In the genomic region with DNA sequence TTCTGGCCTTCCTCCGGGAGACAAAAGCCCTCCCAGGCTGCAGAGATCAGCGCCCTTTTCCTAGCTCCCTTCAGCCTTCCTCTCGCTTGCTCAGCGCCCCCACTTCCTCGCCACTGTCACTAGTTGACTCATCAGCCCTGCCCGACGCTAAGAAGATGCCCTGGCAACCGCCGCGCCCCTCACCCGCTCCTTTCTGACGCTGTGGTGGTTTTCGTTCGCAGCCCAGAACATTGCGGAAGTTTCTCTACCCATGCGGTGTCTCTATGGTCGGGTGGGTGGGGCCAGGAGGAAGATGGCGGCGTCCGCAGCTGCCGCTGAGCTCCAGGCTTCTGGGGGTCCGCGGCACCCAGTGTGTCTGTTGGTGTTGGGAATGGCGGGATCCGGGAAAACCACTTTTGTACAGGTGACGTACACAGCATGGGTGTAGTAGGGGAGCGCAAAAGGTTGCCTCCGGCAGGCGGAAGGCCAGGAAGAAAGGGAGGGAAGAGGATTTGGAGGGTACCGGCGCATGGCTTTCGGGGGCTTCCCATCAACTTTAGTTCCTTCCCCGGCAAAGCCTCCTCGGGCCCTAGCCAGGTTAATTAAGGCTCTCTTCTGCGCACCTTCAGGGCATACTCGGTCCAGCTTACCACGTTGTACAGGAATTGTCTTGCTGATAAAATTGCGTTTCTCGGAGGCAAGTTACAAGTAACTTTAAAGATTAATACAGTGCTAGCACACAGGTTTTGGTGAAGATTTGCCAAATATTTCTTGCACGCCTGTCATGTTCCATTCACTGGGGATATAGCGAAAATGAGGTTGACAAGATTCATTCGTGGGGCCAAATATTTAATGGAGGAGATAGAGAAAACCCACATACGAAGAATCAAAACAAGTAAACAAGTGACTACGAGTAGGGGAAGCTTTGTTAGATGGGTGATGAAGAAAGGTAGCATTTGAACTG, we compare ENCODE assay signal across 1 cellular context.
TF ChIP-seq lines count a peak whose summit lies in the region.

A gene with protein sequence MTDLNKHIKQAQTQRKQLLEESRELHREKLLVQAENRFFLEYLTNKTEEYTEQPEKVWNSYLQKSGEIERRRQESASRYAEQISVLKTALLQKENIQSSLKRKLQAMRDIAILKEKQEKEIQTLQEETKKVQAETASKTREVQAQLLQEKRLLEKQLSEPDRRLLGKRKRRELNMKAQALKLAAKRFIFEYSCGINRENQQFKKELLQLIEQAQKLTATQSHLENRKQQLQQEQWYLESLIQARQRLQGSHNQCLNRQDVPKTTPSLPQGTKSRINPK (minus strand): TSS at position 246 of the 943 bp plus-strand sequence. CDS start 1,213 bp downstream, outside the sequence.
GPN1 (plus strand) TSS at position 284 of the 943 bp plus-strand sequence; CDS start at position 293, 9 bp downstream.

TF ChIP-seq in HepG2, 621 proteins besides CTCF, POLR2A, EP300 and RAD21 (continued from another document and continues in another):
- TF ChIP-seq, protein P1, sequence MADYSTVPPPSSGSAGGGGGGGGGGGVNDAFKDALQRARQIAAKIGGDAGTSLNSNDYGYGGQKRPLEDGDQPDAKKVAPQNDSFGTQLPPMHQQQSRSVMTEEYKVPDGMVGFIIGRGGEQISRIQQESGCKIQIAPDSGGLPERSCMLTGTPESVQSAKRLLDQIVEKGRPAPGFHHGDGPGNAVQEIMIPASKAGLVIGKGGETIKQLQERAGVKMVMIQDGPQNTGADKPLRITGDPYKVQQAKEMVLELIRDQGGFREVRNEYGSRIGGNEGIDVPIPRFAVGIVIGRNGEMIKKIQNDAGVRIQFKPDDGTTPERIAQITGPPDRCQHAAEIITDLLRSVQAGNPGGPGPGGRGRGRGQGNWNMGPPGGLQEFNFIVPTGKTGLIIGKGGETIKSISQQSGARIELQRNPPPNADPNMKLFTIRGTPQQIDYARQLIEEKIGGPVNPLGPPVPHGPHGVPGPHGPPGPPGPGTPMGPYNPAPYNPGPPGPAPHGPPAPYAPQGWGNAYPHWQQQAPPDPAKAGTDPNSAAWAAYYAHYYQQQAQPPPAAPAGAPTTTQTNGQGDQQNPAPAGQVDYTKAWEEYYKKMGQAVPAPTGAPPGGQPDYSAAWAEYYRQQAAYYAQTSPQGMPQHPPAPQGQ (CRISPR knock-in tag; IDR thresholded peaks at IDR 0.05; ENCODE audit: borderline replicate concordance): no peak
- TF ChIP-seq, protein P2, sequence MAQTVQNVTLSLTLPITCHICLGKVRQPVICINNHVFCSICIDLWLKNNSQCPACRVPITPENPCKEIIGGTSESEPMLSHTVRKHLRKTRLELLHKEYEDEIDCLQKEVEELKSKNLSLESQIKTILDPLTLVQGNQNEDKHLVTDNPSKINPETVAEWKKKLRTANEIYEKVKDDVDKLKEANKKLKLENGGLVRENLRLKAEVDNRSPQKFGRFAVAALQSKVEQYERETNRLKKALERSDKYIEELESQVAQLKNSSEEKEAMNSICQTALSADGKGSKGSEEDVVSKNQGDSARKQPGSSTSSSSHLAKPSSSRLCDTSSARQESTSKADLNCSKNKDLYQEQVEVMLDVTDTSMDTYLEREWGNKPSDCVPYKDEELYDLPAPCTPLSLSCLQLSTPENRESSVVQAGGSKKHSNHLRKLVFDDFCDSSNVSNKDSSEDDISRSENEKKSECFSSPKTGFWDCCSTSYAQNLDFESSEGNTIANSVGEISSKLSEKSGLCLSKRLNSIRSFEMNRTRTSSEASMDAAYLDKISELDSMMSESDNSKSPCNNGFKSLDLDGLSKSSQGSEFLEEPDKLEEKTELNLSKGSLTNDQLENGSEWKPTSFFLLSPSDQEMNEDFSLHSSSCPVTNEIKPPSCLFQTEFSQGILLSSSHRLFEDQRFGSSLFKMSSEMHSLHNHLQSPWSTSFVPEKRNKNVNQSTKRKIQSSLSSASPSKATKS (CRISPR knock-in tag; IDR thresholded peaks at IDR 0.05): peak; percentile 83; the same call in 1 of the 2 replicates
- TF ChIP-seq PHF20 (CRISPR knock-in tag; IDR thresholded peaks at IDR 0.05) (peak; percentile 94), ZNF282 (IDR thresholded peaks at IDR 0.05; ENCODE audit: partially characterized antibody) (no peak), GTF2F1 (IDR thresholded peaks at IDR 0.05; ENCODE audit: low read length) (0 out of 2 replicates have a peak, but pooled peaks have one; percentile 44), ZNF629 (CRISPR knock-in tag; conservative IDR thresholded peaks at IDR 0.05) (no peak), JUND (CRISPR knock-in tag; IDR thresholded peaks at IDR 0.05) (peak; percentile 84), SNAPC4 (CRISPR knock-in tag; IDR thresholded peaks at IDR 0.05) (no peak), MTERF4 (CRISPR knock-in tag; IDR thresholded peaks at IDR 0.05) (peak; percentile 98), UBTF (CRISPR knock-in tag; IDR thresholded peaks at IDR 0.05) (peak; percentile 92), YEATS2 (CRISPR knock-in tag; IDR thresholded peaks at IDR 0.05; ENCODE audit: borderline replicate concordance) (peak; percentile 83; the same call in 1 of the 2 replicates), ELF3 (CRISPR knock-in tag; IDR thresholded peaks at IDR 0.05) (peak; percentile 94), RARG (CRISPR knock-in tag; IDR thresholded peaks at IDR 0.05; ENCODE audit: low read depth) (0 out of 2 replicates have a peak, but pooled peaks have one; percentile 50), CBX1 (IDR thresholded peaks at IDR 0.05; ENCODE audit: low read depth) (peak; percentile 84), ZNF121 (CRISPR knock-in tag; IDR thresholded peaks at IDR 0.05) (peak; percentile 37; the same call in 1 of the 2 replicates), ZFAT (CRISPR knock-in tag; conservative IDR thresholded peaks at IDR 0.05) (no peak), HHEX (CRISPR knock-in tag; IDR thresholded peaks at IDR 0.05) (no peak), NFE2L2 (IDR thresholded peaks at IDR 0.05; ENCODE audit: low read length) (no peak), ZNF891 (CRISPR knock-in tag; IDR thresholded peaks at IDR 0.05) (peak; percentile 98), ZNF784 (CRISPR knock-in tag; IDR thresholded peaks at IDR 0.05; ENCODE audit: borderline replicate concordance) (peak; percentile 95), CEBPG (CRISPR knock-in tag; IDR thresholded peaks at IDR 0.05) (peak; percentile 49), RXRB (CRISPR knock-in tag; IDR thresholded peaks at IDR 0.05; ENCODE audit: borderline replicate concordance) (peak; percentile 57), TRAFD1 (CRISPR knock-in tag; IDR thresholded peaks at IDR 0.05; ENCODE audit: borderline replicate concordance) (no peak), GABPB1 (CRISPR knock-in tag; IDR thresholded peaks at IDR 0.05) (peak; percentile 98), GLI4 (CRISPR knock-in tag; IDR thresholded peaks at IDR 0.05; ENCODE audit: borderline replicate concordance) (0 out of 2 replicates have a peak, but pooled peaks have one; percentile 62), ZNF580 (CRISPR knock-in tag; IDR thresholded peaks at IDR 0.05; ENCODE audit: borderline replicate concordance, low read depth) (peak; percentile 93), CHD4 (IDR thresholded peaks at IDR 0.05; ENCODE audit: borderline replicate concordance, low read length) (no peak), REXO4 (CRISPR knock-in tag; IDR thresholded peaks at IDR 0.05; ENCODE audit: borderline replicate concordance) (no peak), HCFC1 (IDR thresholded peaks at IDR 0.05; ENCODE audit: low read depth, low read length) (peak; percentile 43; the same call in 1 of the 2 replicates)
- TF ChIP-seq, protein P3, sequence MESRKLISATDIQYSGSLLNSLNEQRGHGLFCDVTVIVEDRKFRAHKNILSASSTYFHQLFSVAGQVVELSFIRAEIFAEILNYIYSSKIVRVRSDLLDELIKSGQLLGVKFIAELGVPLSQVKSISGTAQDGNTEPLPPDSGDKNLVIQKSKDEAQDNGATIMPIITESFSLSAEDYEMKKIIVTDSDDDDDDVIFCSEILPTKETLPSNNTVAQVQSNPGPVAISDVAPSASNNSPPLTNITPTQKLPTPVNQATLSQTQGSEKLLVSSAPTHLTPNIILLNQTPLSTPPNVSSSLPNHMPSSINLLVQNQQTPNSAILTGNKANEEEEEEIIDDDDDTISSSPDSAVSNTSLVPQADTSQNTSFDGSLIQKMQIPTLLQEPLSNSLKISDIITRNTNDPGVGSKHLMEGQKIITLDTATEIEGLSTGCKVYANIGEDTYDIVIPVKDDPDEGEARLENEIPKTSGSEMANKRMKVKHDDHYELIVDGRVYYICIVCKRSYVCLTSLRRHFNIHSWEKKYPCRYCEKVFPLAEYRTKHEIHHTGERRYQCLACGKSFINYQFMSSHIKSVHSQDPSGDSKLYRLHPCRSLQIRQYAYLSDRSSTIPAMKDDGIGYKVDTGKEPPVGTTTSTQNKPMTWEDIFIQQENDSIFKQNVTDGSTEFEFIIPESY (CRISPR knock-in tag; IDR thresholded peaks at IDR 0.05): no peak
- TF ChIP-seq, protein P4, sequence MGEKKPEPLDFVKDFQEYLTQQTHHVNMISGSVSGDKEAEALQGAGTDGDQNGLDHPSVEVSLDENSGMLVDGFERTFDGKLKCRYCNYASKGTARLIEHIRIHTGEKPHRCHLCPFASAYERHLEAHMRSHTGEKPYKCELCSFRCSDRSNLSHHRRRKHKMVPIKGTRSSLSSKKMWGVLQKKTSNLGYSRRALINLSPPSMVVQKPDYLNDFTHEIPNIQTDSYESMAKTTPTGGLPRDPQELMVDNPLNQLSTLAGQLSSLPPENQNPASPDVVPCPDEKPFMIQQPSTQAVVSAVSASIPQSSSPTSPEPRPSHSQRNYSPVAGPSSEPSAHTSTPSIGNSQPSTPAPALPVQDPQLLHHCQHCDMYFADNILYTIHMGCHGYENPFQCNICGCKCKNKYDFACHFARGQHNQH (CRISPR knock-in tag; IDR thresholded peaks at IDR 0.05): peak; percentile 92
